In the genomic region with DNA sequence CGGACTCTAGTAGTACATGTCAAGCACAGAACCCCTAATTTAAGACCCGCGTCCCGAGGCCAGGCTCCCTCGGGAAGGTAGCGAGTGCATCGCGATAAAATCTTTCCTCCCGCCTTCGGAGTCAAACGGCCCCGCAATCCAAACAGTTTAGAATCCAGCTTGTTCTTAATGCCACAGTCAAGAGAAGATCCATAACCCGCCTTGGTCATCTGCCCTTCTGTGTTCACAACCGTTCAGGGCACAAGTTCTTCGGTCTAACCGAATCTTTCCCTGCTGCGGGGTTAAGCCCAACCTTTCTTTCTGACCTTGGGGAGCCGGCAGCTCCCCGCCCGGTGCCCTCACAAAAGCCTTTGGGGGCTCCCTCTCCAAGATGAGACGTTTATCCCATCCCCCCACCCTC, we compare ENCODE assay signal across 9 cellular contexts. TPM values are rescaled to one million over a fixed set of nuclear protein-coding genes. Genes with fewer than 3 reads are reported as not detected.
DNase-seq lines count a peak whose midpoint lies in the region; ATAC-seq lines count a peak whose summit lies in the region.
"Had no signal": no experiment of that assay in that cellular context is flagged by ENCODE, and none has a peak within 500 bp of the region (broad histone marks: within the 10 kb centered on the region; RNA-seq: fewer than 3 reads in every experiment).

No MANE protein-coding gene starts in this region.

- peaks cover 67 to 83% (median 73%) of the 10 kb centered on the region in 3 donors for H3K4me1 Mint-ChIP-seq in CD8-positive, alpha-beta memory T cell

- peaks cover 4 to 29% (median 5%) of the 10 kb centered on the region in 3 donors for H3K36me3 Mint-ChIP-seq in CD8-positive, alpha-beta memory T cell
- H3K36me3 Mint-ChIP-seq in activated naive CD4-positive, alpha-beta T cell treated with anti-CD3 and anti-CD28 coated beads, Interleukin-2, amount 50 U/mL, for 72 hours, result peaks cover 14 to 22% of the 10 kb centered on the region in 2 donors

- CTCF ChIA-PET in CD8-positive, alpha-beta memory T cell (lab: Charles Lee), result interaction anchor here (0.9 to 2.8 kb wide), 9 partner anchors 16 to 506 kb away, joined by 3 to 14 read pairs (median 6); a partner anchor contains a TSS

- no peak for ATAC-seq in activated naive CD4-positive, alpha-beta T cell treated with anti-CD3 and anti-CD28 coated beads, Interleukin-2, amount 50 U/mL, for 72 hours
- ATAC-seq in GM19023 (IDR thresholded peaks at IDR 0.05; ENCODE audit: unreplicated experiment), result no peak
- ATAC-seq in GM18873 (IDR thresholded peaks at IDR 0.05; ENCODE audit: low FRiP score, unreplicated experiment), result no peak

- peak overlapping the region; percentile 40 to 98 (median 94) for H3K27ac Mint-ChIP-seq in CD8-positive, alpha-beta memory T cell
- peak overlapping the region; percentile 92 to 98 for H3K27ac Mint-ChIP-seq in activated naive CD4-positive, alpha-beta T cell treated with anti-CD3 and anti-CD28 coated beads, Interleukin-2, amount 50 U/mL, for 72 hours

- H3K27me3 ChIP-seq in CD8-positive, alpha-beta memory T cell (ENCODE audit: insufficient read depth, low read length, poor library complexity, severe bottlenecking), result no peaks in the 10 kb centered on the region
- no peaks in the 10 kb centered on the region for H3K27me3 ChIP-seq in HUES6 (ENCODE audit: control insufficient read depth, insufficient read depth, low read length)

- POLR2A ChIA-PET in CD8-positive, alpha-beta memory T cell (lab: Charles Lee), result interaction anchor here (1.1 to 2.0 kb wide), 3 partner anchors 19 to 39 kb away, joined by 5 to 14 read pairs (median 12); no protein-coding TSS in a partner anchor

- no peaks in the 10 kb centered on the region for H3K9me3 Mint-ChIP-seq in CD8-positive, alpha-beta memory T cell
- H3K9me3 Mint-ChIP-seq in activated naive CD4-positive, alpha-beta T cell treated with anti-CD3 and anti-CD28 coated beads, Interleukin-2, amount 50 U/mL, for 72 hours, result no peaks in the 10 kb centered on the region

- H3K27me3 Mint-ChIP-seq in CD8-positive, alpha-beta memory T cell, result no peaks in the 10 kb centered on the region

- DNase-seq in CD8-positive, alpha-beta memory T cell, result no peak
- DNase-seq in activated naive CD4-positive, alpha-beta T cell treated with anti-CD3 and anti-CD28 coated beads, Interleukin-2, amount 50 U/mL, for 72 hours (ENCODE audit: low spot score in 2 of 2), result no peak
- no peak for DNase-seq in amniotic stem cell (lab: John Stamatoyannopoulos, UW)

- H3K4me1 ChIP-seq in CD8-positive, alpha-beta memory T cell (ENCODE audit: insufficient read depth, low read length), result peaks cover 57% of the 10 kb centered on the region
- H3K4me1 ChIP-seq in HUES6 (ENCODE audit: control insufficient read depth, insufficient read depth, low read length), result peaks cover 34% of the 10 kb centered on the region

- peak overlapping the region; percentile 87 for H3K4me3 ChIP-seq in CD8-positive, alpha-beta memory T cell (ENCODE audit: low read length)
- peak overlapping the region; percentile 80 for H3K4me3 ChIP-seq in HUES6 (ENCODE audit: low read depth, low read length)
- H3K4me3 ChIP-seq in iPS-11a (ENCODE audit: low read depth, low read length), result peak overlapping the region; percentile 87
- peak overlapping the region; percentile 69 to 100 (median 97) for H3K4me3 ChIP-seq in skin epidermis

- peak overlapping the region; percentile 91 for H3K9ac ChIP-seq in HUES6 (ENCODE audit: low read length)

- H3K4me3 Mint-ChIP-seq in CD8-positive, alpha-beta memory T cell, result peak overlapping the region; percentile 95 to 97 (median 96)

- H3K36me3 ChIP-seq in CD8-positive, alpha-beta memory T cell (ENCODE audit: insufficient read depth, low read length), result no peaks in the 10 kb centered on the region
- peaks cover 17% of the 10 kb centered on the region for H3K36me3 ChIP-seq in HUES6 (ENCODE audit: control insufficient read depth, insufficient read depth, low read length)

- H3K9me3 ChIP-seq in CD8-positive, alpha-beta memory T cell (ENCODE audit: low read length), result no peaks in the 10 kb centered on the region
- H3K9me3 ChIP-seq in HUES6 (ENCODE audit: control insufficient read depth, insufficient read depth, low read depth, low read length), result no peaks in the 10 kb centered on the region

- peak overlapping the region; percentile 80 for H3K27ac ChIP-seq in CD8-positive, alpha-beta memory T cell (ENCODE audit: low read depth, low read length)
- H3K27ac ChIP-seq in HUES6 (ENCODE audit: low read depth, low read length), result peak overlapping the region; percentile 52; the same call in 1 of the 2 replicates
- peak overlapping the region in 20 of 21 experiments; percentile 77 to 99 (median 92) for H3K27ac ChIP-seq in skin epidermis

RNA-seq across cellular contexts. Expression of a gene that starts 30.3 kb away (rescaled TPM):
- not detected for total RNA-seq in CD8-positive, alpha-beta memory T cell
- polyA plus RNA-seq in CD8-positive, alpha-beta memory T cell, result not detected
- not detected for total RNA-seq in activated naive CD4-positive, alpha-beta T cell treated with anti-CD3 and anti-CD28 coated beads, Interleukin-2, amount 50 U/mL, for 72 hours
- total RNA-seq: T-helper 2 cell treated with Interferon-gamma antibody and Interleukin-4, amounts not matched to agents 100 ng/mL and 5 ng/mL, for 36 hours had no signal

RNA-seq across cellular contexts. Expression of a gene that starts 38.5 kb away (rescaled TPM):
- total RNA-seq in CD8-positive, alpha-beta memory T cell, result 10 to 100 TPM; 24.6 to 26.5 TPM
- polyA plus RNA-seq in CD8-positive, alpha-beta memory T cell, result 24.0 TPM
- total RNA-seq in activated naive CD4-positive, alpha-beta T cell treated with anti-CD3 and anti-CD28 coated beads, Interleukin-2, amount 50 U/mL, for 72 hours, result 10 to 100 TPM; 26.8 to 40.5 TPM
